Comparison of ENCODE assay signal across 9 cellular contexts in the genomic region with DNA sequence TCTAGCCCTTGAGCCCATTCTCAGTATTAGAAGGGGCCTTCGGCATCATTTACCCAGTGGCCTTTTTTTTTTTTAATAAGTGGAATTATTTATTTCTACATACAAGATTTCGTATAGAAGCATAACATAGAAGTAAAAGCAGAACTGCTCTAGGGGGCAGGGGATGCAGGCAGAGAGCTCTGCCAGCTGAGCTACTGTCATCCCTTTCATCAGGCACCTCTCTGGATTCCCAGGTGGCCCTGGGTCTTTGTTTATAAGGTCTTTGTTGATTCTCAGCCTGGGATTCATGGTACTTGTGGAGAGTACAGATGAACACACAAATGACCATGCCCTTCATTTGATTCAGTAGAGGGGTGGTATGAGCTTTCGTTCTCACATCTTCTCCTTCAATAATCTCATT.
DNase-seq lines count a peak whose midpoint lies in the region; ATAC-seq, FAIRE-seq and TF ChIP-seq lines count a peak whose summit lies in the region.
"Had no signal": no experiment of that assay in that cellular context is flagged by ENCODE, and none has a peak within 500 bp of the region (broad histone marks: within the 10 kb centered on the region; RNA-seq: fewer than 3 reads in every experiment).

No MANE protein-coding gene starts in this region.

- no peak for DNase-seq in SK-N-SH
- no peak for DNase-seq in activated B cell treated with CpG ODN at 0.5 μM for 24 hours
- no peak for DNase-seq in mesendoderm
- no peak for DNase-seq in tibial artery
- DNase-seq in urothelium cell line (ENCODE audit: low spot score) = no peak
- DNase-seq in mesenteric fat pad (ENCODE audit: low spot score) = no peak
- DNase-seq: natural killer cell had no signal

- CTCF ChIA-PET in SK-N-SH (lab: Yijun Ruan, JAX) (interaction anchor here (0.6 to 2.7 kb wide), 9 partner anchors 14 to 213 kb away, joined by 3 to 12 read pairs (median 4); partner anchors contain the start of gene GAB2), activated B cell treated with CpG ODN at 0.5 μM for 24 hours (lab: Charles Lee) (interaction anchor here (1.0 to 1.2 kb wide), 3 partner anchors 11 to 213 kb away, joined by 3 to 4 read pairs (median 3); no protein-coding TSS in a partner anchor)

- no peaks in the 10 kb centered on the region for H3K9me3 Mint-ChIP-seq in activated B cell treated with CpG ODN at 0.5 μM for 24 hours
- H3K9me3 Mint-ChIP-seq: natural killer cell had no signal

- no peak overlapping the region for H2BK5ac ChIP-seq in mesendoderm (ENCODE audit: low read length)

- no peak for FAIRE-seq in urothelium cell line (lab: Jason Lieb, UNC)

- H3K4me1 ChIP-seq in SK-N-SH (ENCODE audit: control insufficient read depth in 1 of 2, insufficient read depth in 2 of 2, low read depth in 1 of 2, low read length in 1 of 2) = peaks cover 46 to 59% of the 10 kb centered on the region in 2 experiments; a peak in 3 of 4 replicates
- H3K4me1 ChIP-seq in mesendoderm (ENCODE audit: control insufficient read depth, low read depth, low read length) = peaks cover 11% of the 10 kb centered on the region
- peaks cover 0 to 86% (median 42%) of the 10 kb centered on the region in 4 donors for H3K4me1 ChIP-seq in tibial artery

- H3K23ac ChIP-seq in mesendoderm (ENCODE audit: low read length) = no peak overlapping the region

- H3K4me3 ChIP-seq in SK-N-SH (ENCODE audit: low read depth in 2 of 2, low read length in 1 of 2) (no peak overlapping the region), mesendoderm (ENCODE audit: low read length) (no peak overlapping the region), tibial artery (peak overlapping the region; percentile 9 to 26)

- POLR2A ChIA-PET in SK-N-SH (lab: Yijun Ruan, JAX) = interaction anchor here (1.4 kb wide), 1 partner anchor 33 kb away, joined by 4 read pairs; no protein-coding TSS in a partner anchor
- POLR2A ChIA-PET in activated B cell treated with CpG ODN at 0.5 μM for 24 hours (lab: Charles Lee) = interaction anchor here (1.1 to 1.5 kb wide), 2 partner anchors 41 to 67 kb away, joined by 3 to 6 read pairs; partner anchors contain the start of gene GAB2

- no peaks in the 10 kb centered on the region for H3K27me3 Mint-ChIP-seq in activated B cell treated with CpG ODN at 0.5 μM for 24 hours

- peak overlapping the region in 1 of 2 experiments; percentile 91; a peak in 2 of 4 replicates for H3K27ac ChIP-seq in SK-N-SH (ENCODE audit: low read depth in 2 of 2, low read length in 1 of 2)
- H3K27ac ChIP-seq in mesendoderm (ENCODE audit: low read depth, low read length) = no peak overlapping the region
- peak overlapping the region; percentile 36 to 66 for H3K27ac ChIP-seq in tibial artery

- H4K5ac ChIP-seq in mesendoderm (ENCODE audit: low read length) = no peak overlapping the region

- H3K27ac Mint-ChIP-seq in activated B cell treated with CpG ODN at 0.5 μM for 24 hours = peak overlapping the region; percentile 89
- H3K27ac Mint-ChIP-seq: natural killer cell had no signal

- no peak overlapping the region for H2AK5ac ChIP-seq in mesendoderm (ENCODE audit: low read length)

- H2BK120ac ChIP-seq in mesendoderm (ENCODE audit: low read depth, low read length) = peak overlapping the region; percentile 94

- H3K79me2 ChIP-seq in SK-N-SH (ENCODE audit: insufficient read depth) = peaks cover 22% of the 10 kb centered on the region
- H3K79me2 ChIP-seq in mesendoderm (ENCODE audit: control insufficient read depth, insufficient read depth, low read length) = no peaks in the 10 kb centered on the region

- no peaks in the 10 kb centered on the region for H3F3A ChIP-seq in SK-N-SH (replicated peaks; ENCODE audit: insufficient read depth)

- no peak for TF ChIP-seq EP300 in SK-N-SH (IDR thresholded peaks at IDR 0.05; ENCODE audit: borderline replicate concordance in 1 of 2, low read depth in 1 of 2, low read length in 1 of 2)

- H3K9ac ChIP-seq in SK-N-SH (no peak overlapping the region), mesendoderm (ENCODE audit: low read length) (no peak overlapping the region)

- no peak overlapping the region for H3K56ac ChIP-seq in mesendoderm (ENCODE audit: low read length)

- H3K4me2 ChIP-seq in SK-N-SH = peak overlapping the region; percentile 61
- H3K4me2 ChIP-seq in mesendoderm (ENCODE audit: low read length) = no peak overlapping the region

- H3K4me1 Mint-ChIP-seq in activated B cell treated with CpG ODN at 0.5 μM for 24 hours = peaks cover 74% of the 10 kb centered on the region

- no peaks in the 10 kb centered on the region for H3K36me3 Mint-ChIP-seq in activated B cell treated with CpG ODN at 0.5 μM for 24 hours (ENCODE audit: low read depth)
- H3K36me3 Mint-ChIP-seq: natural killer cell had no signal

- no peak for TF ChIP-seq RAD21 in SK-N-SH (IDR thresholded peaks at IDR 0.05; ENCODE audit: low read length)

- H3K36me3 ChIP-seq in SK-N-SH (replicated peaks in 1 of 2; ENCODE audit: control insufficient read depth in 1 of 2, insufficient read depth in 2 of 2, low read length in 1 of 2) (no peaks in the 10 kb centered on the region), mesendoderm (ENCODE audit: control insufficient read depth, insufficient read depth, low read length) (no peaks in the 10 kb centered on the region), tibial artery (no peaks in the 10 kb centered on the region)

- no peak for ATAC-seq in SK-N-SH treated with all-trans-retinoic acid at 6 μM for 48 hours
- peak; percentile 46 for ATAC-seq in activated B cell treated with CpG ODN at 0.5 μM for 24 hours (ENCODE audit: low read depth)
- ATAC-seq in GM21447 (IDR thresholded peaks at IDR 0.05; ENCODE audit: unreplicated experiment) = no peak

- H3K18ac ChIP-seq in mesendoderm (ENCODE audit: low read length) = peak overlapping the region; percentile 94

- no peak overlapping the region for H3K4ac ChIP-seq in mesendoderm (ENCODE audit: low read depth, low read length)

- H2AFZ ChIP-seq in SK-N-SH (ENCODE audit: low read depth) = no peak overlapping the region

- no peaks in the 10 kb centered on the region for H3K9me2 ChIP-seq in SK-N-SH

- TF ChIP-seq CTCF in SK-N-SH (IDR thresholded peaks at IDR 0.05) = no peak
- TF ChIP-seq CTCF in activated B cell treated with CpG ODN at 0.5 μM for 24 hours (IDR thresholded peaks at IDR 0.05) = no peak
- no peak for TF ChIP-seq CTCF in tibial artery (IDR thresholded peaks at IDR 0.05)

- H4K8ac ChIP-seq in mesendoderm (ENCODE audit: low read depth, low read length) = peak overlapping the region; percentile 94

- no peaks in the 10 kb centered on the region for H3K9me3 ChIP-seq in SK-N-SH
- no peaks in the 10 kb centered on the region for H3K9me3 ChIP-seq in tibial artery

- H3K79me1 ChIP-seq in mesendoderm (ENCODE audit: low read length) = no peaks in the 10 kb centered on the region

- intact Hi-C loops in activated B cell treated with CpG ODN at 0.5 μM for 24 hours (cut with micrococcal nuclease) (loop anchor here (5.0 kb wide), 1 partner anchor 54 kb away; no protein-coding TSS in a partner anchor), tibial artery (cut with DNase I; ENCODE audit: low total_unique reads) (no loop called here)

- no peaks in the 10 kb centered on the region for H3K27me3 ChIP-seq in SK-N-SH (ENCODE audit: insufficient read depth)
- no peaks in the 10 kb centered on the region for H3K27me3 ChIP-seq in mesendoderm (ENCODE audit: insufficient read depth, low read length, poor library complexity)
- no peaks in the 10 kb centered on the region for H3K27me3 ChIP-seq in tibial artery

- H2BK15ac ChIP-seq in mesendoderm (replicated peaks; ENCODE audit: low read depth) = peak overlapping the region; percentile 96

- H4K20me1 ChIP-seq in SK-N-SH (ENCODE audit: insufficient read depth) = no peaks in the 10 kb centered on the region

- WGBS in SK-N-SH (ENCODE audit: low lambda C conversion rate) = 79% methylated on average over 3 of the region's 3 CpGs
- no CpG with 5 or more reads among the region's 3 CpGs for WGBS in mesendoderm (ENCODE audit: extremely low coverage, insufficient coverage, low lambda C conversion rate)

- H3K4me3 Mint-ChIP-seq in activated B cell treated with CpG ODN at 0.5 μM for 24 hours = no peak overlapping the region
- H3K4me3 Mint-ChIP-seq: natural killer cell had no signal

TF ChIP-seq in SK-N-SH, 30 proteins besides CTCF, POLR2A, EP300 and RAD21 (continues in another document):
- no peak for TF ChIP-seq POLR2AphosphoS5 (IDR thresholded peaks at IDR 0.05; ENCODE audit: low read depth, low read length)
- TF ChIP-seq TAF1 (IDR thresholded peaks at IDR 0.05; ENCODE audit: borderline replicate concordance, low read depth, low read length) = no peak
- no peak for TF ChIP-seq JUND (IDR thresholded peaks at IDR 0.05)
- TF ChIP-seq MEF2A (IDR thresholded peaks at IDR 0.05; ENCODE audit: borderline replicate concordance, low read depth) = no peak
- no peak for TF ChIP-seq FOXJ3 (CRISPR knock-in tag; IDR thresholded peaks at IDR 0.05)

TF ChIP-seq in SK-N-SH treated with all-trans-retinoic acid at 6 μM for 48 hours, 23 proteins besides CTCF, POLR2A, EP300 and RAD21 (continues in another document):
- TF ChIP-seq GLIS3 (CRISPR knock-in tag; IDR thresholded peaks at IDR 0.05) = no peak
- TF ChIP-seq, protein P1, sequence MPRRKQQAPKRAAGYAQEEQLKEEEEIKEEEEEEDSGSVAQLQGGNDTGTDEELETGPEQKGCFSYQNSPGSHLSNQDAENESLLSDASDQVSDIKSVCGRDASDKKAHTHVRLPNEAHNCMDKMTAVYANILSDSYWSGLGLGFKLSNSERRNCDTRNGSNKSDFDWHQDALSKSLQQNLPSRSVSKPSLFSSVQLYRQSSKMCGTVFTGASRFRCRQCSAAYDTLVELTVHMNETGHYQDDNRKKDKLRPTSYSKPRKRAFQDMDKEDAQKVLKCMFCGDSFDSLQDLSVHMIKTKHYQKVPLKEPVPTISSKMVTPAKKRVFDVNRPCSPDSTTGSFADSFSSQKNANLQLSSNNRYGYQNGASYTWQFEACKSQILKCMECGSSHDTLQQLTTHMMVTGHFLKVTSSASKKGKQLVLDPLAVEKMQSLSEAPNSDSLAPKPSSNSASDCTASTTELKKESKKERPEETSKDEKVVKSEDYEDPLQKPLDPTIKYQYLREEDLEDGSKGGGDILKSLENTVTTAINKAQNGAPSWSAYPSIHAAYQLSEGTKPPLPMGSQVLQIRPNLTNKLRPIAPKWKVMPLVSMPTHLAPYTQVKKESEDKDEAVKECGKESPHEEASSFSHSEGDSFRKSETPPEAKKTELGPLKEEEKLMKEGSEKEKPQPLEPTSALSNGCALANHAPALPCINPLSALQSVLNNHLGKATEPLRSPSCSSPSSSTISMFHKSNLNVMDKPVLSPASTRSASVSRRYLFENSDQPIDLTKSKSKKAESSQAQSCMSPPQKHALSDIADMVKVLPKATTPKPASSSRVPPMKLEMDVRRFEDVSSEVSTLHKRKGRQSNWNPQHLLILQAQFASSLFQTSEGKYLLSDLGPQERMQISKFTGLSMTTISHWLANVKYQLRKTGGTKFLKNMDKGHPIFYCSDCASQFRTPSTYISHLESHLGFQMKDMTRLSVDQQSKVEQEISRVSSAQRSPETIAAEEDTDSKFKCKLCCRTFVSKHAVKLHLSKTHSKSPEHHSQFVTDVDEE (CRISPR knock-in tag; IDR thresholded peaks at IDR 0.05) = no peak
- no peak for TF ChIP-seq ISL1 (CRISPR knock-in tag; IDR thresholded peaks at IDR 0.05)
- no peak for TF ChIP-seq RARB (CRISPR knock-in tag; IDR thresholded peaks at IDR 0.05)

Comparison
In these comparisons a context has a peak if more than half of its experiments do, and no peak if none do; other contexts are left out.
1. H3K4me3 ChIP-seq: peak in tibial artery (2 of 2); none in SK-N-SH (0 of 2) and mesendoderm (single experiment).